Comparison of ENCODE assay signal across 1 cellular context in the genomic region with DNA sequence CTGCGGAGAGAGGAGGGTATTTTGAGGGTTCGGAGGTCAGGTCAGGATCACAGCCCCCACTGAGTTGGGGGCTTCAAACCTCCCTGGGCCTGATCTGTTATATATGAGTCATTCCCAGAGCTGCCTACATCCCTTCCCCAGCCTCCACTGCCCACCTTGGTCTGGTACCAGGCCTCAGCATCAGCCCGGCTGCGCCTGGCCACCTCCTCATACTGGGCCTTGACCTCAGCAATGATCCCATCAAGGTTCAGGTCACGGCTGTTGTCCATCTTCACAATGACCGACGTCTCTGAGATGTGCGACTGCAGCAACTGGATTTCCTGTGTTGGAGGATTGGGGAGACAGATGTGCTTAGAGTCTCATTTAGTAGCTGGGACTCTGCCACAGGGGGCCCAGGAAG.
TF ChIP-seq lines count a peak whose summit lies in the region.

No MANE protein-coding gene starts in this region.

TF ChIP-seq in IMR-90, 13 proteins besides CTCF, POLR2A, EP300 and RAD21:
- TF ChIP-seq SMC3 (IDR thresholded peaks at IDR 0.05; ENCODE audit: low read depth, low read length) (no peak), BHLHE40 (IDR thresholded peaks at IDR 0.05; ENCODE audit: low read depth, low read length) (no peak), USF2 (IDR thresholded peaks at IDR 0.05; ENCODE audit: low read depth, low read length) (no peak), MXI1 (IDR thresholded peaks at IDR 0.05; ENCODE audit: borderline replicate concordance, low read depth, low read length) (no peak), CHD1 (IDR thresholded peaks at IDR 0.05; ENCODE audit: low read depth, low read length) (no peak), RCOR1 (IDR thresholded peaks at IDR 0.05; ENCODE audit: insufficient replicate concordance, low read length) (no peak), MAZ (IDR thresholded peaks at IDR 0.05; ENCODE audit: borderline replicate concordance, low read depth, low read length) (no peak), RFX5 (IDR thresholded peaks at IDR 0.05; ENCODE audit: low read depth, low read length) (no peak), FOS (IDR thresholded peaks at IDR 0.05; ENCODE audit: low read depth, low read length) (no peak), MAFK (IDR thresholded peaks at IDR 0.05; ENCODE audit: low read depth, low read length) (no peak), CEBPB (IDR thresholded peaks at IDR 0.05; ENCODE audit: low read depth, low read length) (no peak), NFE2L2 (IDR thresholded peaks at IDR 0.05; ENCODE audit: low read depth, low read length) (no peak)
- TF ChIP-seq, protein P1, sequence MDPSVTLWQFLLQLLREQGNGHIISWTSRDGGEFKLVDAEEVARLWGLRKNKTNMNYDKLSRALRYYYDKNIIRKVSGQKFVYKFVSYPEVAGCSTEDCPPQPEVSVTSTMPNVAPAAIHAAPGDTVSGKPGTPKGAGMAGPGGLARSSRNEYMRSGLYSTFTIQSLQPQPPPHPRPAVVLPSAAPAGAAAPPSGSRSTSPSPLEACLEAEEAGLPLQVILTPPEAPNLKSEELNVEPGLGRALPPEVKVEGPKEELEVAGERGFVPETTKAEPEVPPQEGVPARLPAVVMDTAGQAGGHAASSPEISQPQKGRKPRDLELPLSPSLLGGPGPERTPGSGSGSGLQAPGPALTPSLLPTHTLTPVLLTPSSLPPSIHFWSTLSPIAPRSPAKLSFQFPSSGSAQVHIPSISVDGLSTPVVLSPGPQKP (IDR thresholded peaks at IDR 0.05; ENCODE audit: borderline replicate concordance, low read depth, low read length), result no peak
